17 cellular contexts compared by ENCODE assay signal in the genomic region with DNA sequence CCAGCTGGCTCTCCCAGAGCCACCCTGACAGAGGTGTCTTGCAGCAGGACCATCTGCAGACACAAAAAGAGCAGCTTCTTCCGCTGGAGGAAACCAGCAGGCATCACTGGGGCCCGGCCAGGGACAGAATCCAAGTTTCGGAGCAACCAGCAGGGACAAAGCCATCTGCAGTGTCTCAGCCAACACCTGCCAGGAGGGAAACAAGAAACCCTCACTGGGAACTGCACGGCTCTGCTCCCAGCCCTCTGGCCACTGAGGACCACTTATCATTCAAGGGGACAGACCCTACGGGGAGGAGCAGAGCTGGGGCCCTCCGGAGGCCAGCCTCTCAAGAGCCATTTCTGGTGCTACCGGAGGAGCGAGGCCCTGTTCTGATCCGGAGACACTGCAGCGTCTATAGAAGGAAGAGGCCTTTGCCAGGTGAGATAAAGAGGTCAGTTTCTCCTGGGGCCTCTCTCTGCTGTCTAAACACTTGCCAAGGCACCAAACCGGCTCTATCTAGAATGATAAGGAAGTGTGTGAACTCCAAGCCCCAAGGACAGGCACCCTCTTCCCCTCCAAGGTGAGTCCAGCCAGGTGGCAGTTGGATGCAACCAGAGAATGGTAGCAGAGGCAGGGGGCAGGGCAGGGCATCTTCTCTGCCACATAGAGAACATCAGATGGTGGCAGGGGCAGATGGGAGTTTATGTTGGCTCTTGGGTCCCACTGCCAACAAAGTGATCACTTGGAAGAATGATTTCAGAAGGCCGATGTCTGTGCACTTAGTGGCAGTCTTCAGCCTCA.
DNase-seq lines count a peak whose midpoint lies in the region; ATAC-seq, FAIRE-seq and TF ChIP-seq lines count a peak whose summit lies in the region.
"Had no signal": no experiment of that assay in that cellular context is flagged by ENCODE, and none has a peak within 500 bp of the region (broad histone marks: within the 10 kb centered on the region; RNA-seq: fewer than 3 reads in every experiment).

No MANE protein-coding gene starts in this region.

- no peak overlapping the region for H3K9ac ChIP-seq in GM23248

- H3K4me2 ChIP-seq in GM23248 (ENCODE audit: unreplicated experiment) = no peak overlapping the region

- intact Hi-C loops in dorsolateral prefrontal cortex (cut with DNase I) (no loop called here), upper lobe of right lung (cut with DNase I) (no loop called here), ascending aorta (cut with DNase I) (no loop called here)

- peaks cover 3 to 5% of the 10 kb centered on the region in 2 donors for H3K9me3 ChIP-seq in lung (ENCODE audit: control insufficient read depth in 2 of 2, insufficient read depth in 1 of 2, low read length in 1 of 2)
- peaks cover 13% of the 10 kb centered on the region for H3K9me3 ChIP-seq in upper lobe of right lung
- H3K9me3 ChIP-seq in GM23248 (ENCODE audit: low read depth) = peaks cover 7% of the 10 kb centered on the region
- H3K9me3 ChIP-seq in ascending aorta = peaks cover 11 to 21% of the 10 kb centered on the region in 2 donors

- H3K27ac ChIP-seq in dorsolateral prefrontal cortex (peak overlapping the region in 7 of 59 donors; percentile 7 to 71 (median 29)), lung (ENCODE audit: low read depth in 1 of 2, low read length in 1 of 2) (peak overlapping the region in 1 of 2 donors; percentile 40), upper lobe of right lung (no peak overlapping the region), GM23248 (no peak overlapping the region), ascending aorta (no peak overlapping the region)

- H3K27me3 ChIP-seq in dorsolateral prefrontal cortex (no peaks in the 10 kb centered on the region), lung (ENCODE audit: control insufficient read depth, insufficient read depth) (no peaks in the 10 kb centered on the region), upper lobe of right lung (no peaks in the 10 kb centered on the region), GM23248 (replicated peaks; ENCODE audit: insufficient read depth) (no peaks in the 10 kb centered on the region), ascending aorta (no peaks in the 10 kb centered on the region)

- H3K36me3 ChIP-seq in lung (ENCODE audit: control insufficient read depth in 2 of 2, insufficient read depth in 2 of 2, low read length in 2 of 2) (no peaks in the 10 kb centered on the region), upper lobe of right lung (no peaks in the 10 kb centered on the region), GM23248 (ENCODE audit: low read depth) (no peaks in the 10 kb centered on the region), ascending aorta (no peaks in the 10 kb centered on the region)

- no peaks in the 10 kb centered on the region for H4K20me1 ChIP-seq in GM23248 (ENCODE audit: insufficient read depth)

- no peak for TF ChIP-seq POLR2A in GM12891 (IDR thresholded peaks at IDR 0.05; ENCODE audit: low read depth, low read length)

- H3F3A ChIP-seq in GM23248 (ENCODE audit: insufficient read depth) = 0 out of 2 replicates have a peak, but pooled peaks cover 4% of the 10 kb centered on the region

- no peak overlapping the region for H2AFZ ChIP-seq in GM23248

- FAIRE-seq in GM12891 (lab: Jason Lieb, UNC) = no peak
- FAIRE-seq: HepG2 had no signal

- H3K4me3 ChIP-seq in dorsolateral prefrontal cortex (peak overlapping the region in 4 of 59 donors; percentile 3 to 15 (median 6)), lung (no peak overlapping the region), upper lobe of right lung (no peak overlapping the region), GM23248 (no peak overlapping the region), ascending aorta (no peak overlapping the region)

- peaks cover 0 to 15% of the 10 kb centered on the region in 2 donors for H3K4me1 ChIP-seq in lung (ENCODE audit: control insufficient read depth in 2 of 2, insufficient read depth in 2 of 2, low read length in 2 of 2)
- H3K4me1 ChIP-seq in upper lobe of right lung = peaks cover 8% of the 10 kb centered on the region
- H3K4me1 ChIP-seq in GM23248 (ENCODE audit: insufficient read depth) = peaks cover 5% of the 10 kb centered on the region; the same call in 1 of the 2 replicates
- peaks cover 7 to 8% of the 10 kb centered on the region in 2 donors for H3K4me1 ChIP-seq in ascending aorta

- in situ Hi-C loops in GM23248 (cut with MboI) = no loop called here

- no peaks in the 10 kb centered on the region for H3K79me2 ChIP-seq in GM23248 (ENCODE audit: insufficient read depth)

- WGBS in lung, 2 donors = 49 to 61% methylated on average over 12 of the region's 12 CpGs
- 53 to 60% methylated on average over 12 of the region's 12 CpGs for WGBS in GM23248 (ENCODE audit: low coverage in 1 of 2, low lambda C conversion rate in 2 of 2, missing lambda C conversion rate in 2 of 2), 2 experiments

- TF ChIP-seq CTCF in dorsolateral prefrontal cortex (IDR thresholded peaks at IDR 0.05 in 54 of 56, conservative IDR thresholded peaks at IDR 0.05 in 2 of 56; ENCODE audit: low read depth in 1 of 56, partially characterized antibody in 56 of 56) (no peak), lung (IDR thresholded peaks at IDR 0.05; ENCODE audit: control extremely low read depth, extremely low read depth) (no peak), upper lobe of right lung (IDR thresholded peaks at IDR 0.05) (no peak), ascending aorta (IDR thresholded peaks at IDR 0.05) (no peak)

- ATAC-seq in lung (ENCODE audit: insufficient read depth, low FRiP score) (no peak), upper lobe of right lung (peak; percentile 48)
- ATAC-seq: HepG2, natural killer cell, Panc1 had no signal

- DNase-seq in NCI-H2107 treated with DMSO at 0.1 percent for 48 hours (lab: John Stamatoyannopoulos, UW; ENCODE audit: unreplicated experiment) = peak; percentile 28
- no peak for DNase-seq in NCI-H2107 (lab: John Stamatoyannopoulos, UW)
- DNase-seq in dorsolateral prefrontal cortex = peak in 9 of 10 donors; percentile 50 to 89 (median 73)
- peak; percentile 50 for DNase-seq in lung (ENCODE audit: low spot score)
- DNase-seq in upper lobe of right lung = peak; percentile 76
- DNase-seq in GM23248 = no peak
- DNase-seq in ascending aorta (ENCODE audit: low spot score in 2 of 2) = no peak
- DNase-seq in GM12891 (ENCODE audit: insufficient read length, low spot score) = no peak
- DNase-seq: 8988T; activated CD4-positive, alpha-beta T cell treated with anti-CD3 and anti-CD28 coated beads, Interleukin-2, amount 50 U/mL, for 48 hours; activated naive CD4-positive, alpha-beta T cell treated with anti-CD3 and anti-CD28 coated beads for 36 hours; immature natural killer cell; natural killer cell; NCI-H1105; T-helper 9 cell had no signal

- no peaks in the 10 kb centered on the region for H3K9me2 ChIP-seq in GM23248 (ENCODE audit: insufficient read depth)

TF ChIP-seq in GM12891, 5 proteins besides CTCF, POLR2A, EP300 and RAD21:
- no peak for TF ChIP-seq POLR2AphosphoS5 (IDR thresholded peaks at IDR 0.05; ENCODE audit: low read depth, low read length)
- no peak for TF ChIP-seq SPI1 (IDR thresholded peaks at IDR 0.05; ENCODE audit: low read depth, low read length)
- TF ChIP-seq POU2F2 (IDR thresholded peaks at IDR 0.05; ENCODE audit: low read depth, low read length) = no peak
- no peak for TF ChIP-seq PAX5 (IDR thresholded peaks at IDR 0.05; ENCODE audit: insufficient read depth, low read length, severe bottlenecking)
- TF ChIP-seq TAF1 (IDR thresholded peaks at IDR 0.05; ENCODE audit: low read depth, low read length) = no peak

Comparison
In these comparisons a context has a peak if more than half of its experiments do, and no peak if none do; other contexts are left out.
1. DNase-seq: peak in NCI-H2107 treated with DMSO at 0.1 percent for 48 hours (single experiment), dorsolateral prefrontal cortex (9 of 10), lung (single experiment) and upper lobe of right lung (single experiment); none in NCI-H2107 (single experiment), GM23248 (single experiment), ascending aorta (0 of 2) and GM12891 (single experiment).